ENCODE assay signal across 8 cellular contexts in genomic region chr12:56300644-56301464, GRCh38. TPM values are rescaled to one million over a fixed set of nuclear protein-coding genes. Genes with fewer than 3 reads are reported as not detected.
DNase-seq lines count a peak whose midpoint lies in the region; ATAC-seq and TF ChIP-seq lines count a peak whose summit lies in the region.

No MANE protein-coding gene starts in this region.

- no peak for TF ChIP-seq CTCF in CD4-positive, alpha-beta T cell (IDR thresholded peaks at IDR 0.05)
- TF ChIP-seq CTCF in NB4 (IDR thresholded peaks at IDR 0.05; ENCODE audit: low read depth, low read length) = no peak
- TF ChIP-seq CTCF in choroid plexus epithelial cell (conservative IDR thresholded peaks at IDR 0.05; ENCODE audit: low read depth, low read length) = no peak
- TF ChIP-seq CTCF in mesothelial cell of epicardium (IDR thresholded peaks at IDR 0.05; ENCODE audit: unreplicated experiment) = no peak

- no peak for TF ChIP-seq POLR2A in NB4 (IDR thresholded peaks at IDR 0.05; ENCODE audit: extremely low read depth, insufficient read length)

- H3K27me3 Mint-ChIP-seq in CD4-positive, alpha-beta T cell = no peaks in the 10 kb centered on the region
- no peaks in the 10 kb centered on the region for H3K27me3 Mint-ChIP-seq in mesothelial cell of epicardium (ENCODE audit: low read depth)

- no peak for DNase-seq in CD4-positive, alpha-beta T cell
- DNase-seq in NB4 (ENCODE audit: low read depth) (peak; percentile 20), choroid plexus epithelial cell (ENCODE audit: low read depth) (no peak), mesothelial cell of epicardium (ENCODE audit: low spot score in 2 of 2, unreplicated experiment in 2 of 2) (no peak), T-helper 9 cell (no peak), KBM-7 (no peak)

- intact Hi-C loops in CD4-positive, alpha-beta T cell (cut with DNase I, micrococcal nuclease) = loop anchor here in 1 of 2 experiments (1.0 to 2.0 kb wide), 4 partner anchors 34 to 174 kb away; partner anchors contain the start of genes COQ10A and STAT2

- no peaks in the 10 kb centered on the region for H3K9me3 ChIP-seq in CD4-positive, alpha-beta T cell (ENCODE audit: control insufficient read depth, low read length)

- peaks cover 50% of the 10 kb centered on the region for H3K36me3 Mint-ChIP-seq in CD4-positive, alpha-beta T cell (ENCODE audit: low read depth)
- peaks cover 9% of the 10 kb centered on the region for H3K36me3 Mint-ChIP-seq in mesothelial cell of epicardium

- H3K9me3 Mint-ChIP-seq in CD4-positive, alpha-beta T cell = no peaks in the 10 kb centered on the region
- H3K9me3 Mint-ChIP-seq in mesothelial cell of epicardium = no peaks in the 10 kb centered on the region

- CTCF ChIA-PET in CD4-positive, alpha-beta T cell (lab: Charles Lee) = interaction anchor here (0.8 to 4.5 kb wide), 4 partner anchors 10 to 182 kb away, joined by 3 to 20 read pairs (median 4); partner anchors contain the start of genes ANKRD52 and ZC3H10

- no peaks in the 10 kb centered on the region for H3K27me3 ChIP-seq in CD4-positive, alpha-beta T cell (ENCODE audit: control insufficient read depth, insufficient read depth, low read length)

- H3K27ac ChIP-seq in CD4-positive, alpha-beta T cell (ENCODE audit: low read depth, low read length) = peak overlapping the region; percentile 96

- POLR2A ChIA-PET in CD4-positive, alpha-beta T cell (lab: Charles Lee) = interaction anchor here (0.9 to 3.6 kb wide), 5 partner anchors 9 to 111 kb away, joined by 3 to 31 read pairs (median 5); partner anchors contain the start of genes CNPY2, COQ10A, RNF41 and SMARCC2

- in situ Hi-C loops in KBM-7 (cut with MboI; ENCODE audit: low pct_unique_long_range_greater_than_20kb, low sequenced_read_pairs) = no loop called here

- peak overlapping the region; percentile 98 for H3K4me3 Mint-ChIP-seq in CD4-positive, alpha-beta T cell
- H3K4me3 Mint-ChIP-seq in mesothelial cell of epicardium = peak overlapping the region; percentile 93

- H3K4me1 Mint-ChIP-seq in CD4-positive, alpha-beta T cell (ENCODE audit: low read depth) = peaks cover 64% of the 10 kb centered on the region
- peaks cover 25% of the 10 kb centered on the region for H3K4me1 Mint-ChIP-seq in mesothelial cell of epicardium

- peak overlapping the region; percentile 66 for H3K4me3 ChIP-seq in NB4 (ENCODE audit: low read depth, low read length)
- H3K4me3 ChIP-seq in choroid plexus epithelial cell (ENCODE audit: low read depth, low read length) = peak overlapping the region; percentile 90

- H3K27ac Mint-ChIP-seq in CD4-positive, alpha-beta T cell = peak overlapping the region; percentile 97
- peak overlapping the region; percentile 92 for H3K27ac Mint-ChIP-seq in mesothelial cell of epicardium

- no peak for ATAC-seq in CD4-positive, alpha-beta T cell (ENCODE audit: poor library complexity)
- ATAC-seq in GM18907 (IDR thresholded peaks at IDR 0.05; ENCODE audit: unreplicated experiment) = no peak
- ATAC-seq in HG02610 (IDR thresholded peaks at IDR 0.05; ENCODE audit: unreplicated experiment) = no peak

RNA-seq across cellular contexts. Expression of gene CS, which starts 0.7 kb away (rescaled TPM):
- total RNA-seq in CD4-positive, alpha-beta T cell = 100 to 1,000 TPM; 139 to 145 TPM
- total RNA-seq in mesothelial cell of epicardium = 167 to 195 TPM (median 194 TPM) in 3 replicates

RNA-seq across cellular contexts. Expression of gene CNPY2, which starts 14.9 kb away (rescaled TPM):
- 10 to 100 TPM; 30.5 to 33.4 TPM for total RNA-seq in CD4-positive, alpha-beta T cell
- 164 to 174 TPM (median 171 TPM) in 3 replicates for total RNA-seq in mesothelial cell of epicardium

RNA-seq across cellular contexts. Expression of gene PAN2, which starts 32.9 kb away (rescaled TPM):
- total RNA-seq in CD4-positive, alpha-beta T cell = 100 to 1,000 TPM; 104 to 107 TPM
- total RNA-seq in mesothelial cell of epicardium = 60.9 to 76.8 TPM (median 66.4 TPM) in 3 replicates

RNA-seq across cellular contexts. Expression of gene COQ10A, which starts 34.1 kb away (rescaled TPM):
- total RNA-seq in CD4-positive, alpha-beta T cell = 10 to 100 TPM; 27.6 to 29.2 TPM
- total RNA-seq in mesothelial cell of epicardium = 11.0 to 15.3 TPM (median 12.5 TPM) in 3 replicates

RNA-seq across cellular contexts. Expression of gene IL23A, which starts 37.8 kb away (rescaled TPM):
- 10 to 100 TPM; 25.2 to 27.5 TPM for total RNA-seq in CD4-positive, alpha-beta T cell
- total RNA-seq in mesothelial cell of epicardium = 0.51 to 0.76 TPM (median 0.72 TPM) in 3 replicates
